Comparison of ENCODE assay signal across 1 cellular context in the genomic region with DNA sequence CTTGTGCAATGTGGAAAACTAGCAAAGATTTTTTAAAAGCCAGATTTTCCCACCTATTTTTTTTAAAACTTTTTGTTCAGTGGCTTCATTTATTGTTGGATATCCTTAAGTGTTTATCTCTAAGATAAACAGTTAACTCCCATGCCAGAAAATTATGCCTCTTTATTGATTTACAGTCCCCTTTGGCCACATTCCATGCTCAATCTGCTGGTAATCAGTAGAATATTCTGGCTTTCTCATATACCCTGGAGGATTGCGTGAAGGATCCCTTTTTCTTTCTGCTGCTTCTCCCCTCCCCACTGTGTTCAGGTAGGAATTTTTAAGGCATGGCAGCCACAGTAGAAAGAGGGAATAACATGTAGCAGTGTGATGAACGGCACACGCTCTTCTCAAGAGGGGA.
TF ChIP-seq lines count a peak whose summit lies in the region.

No MANE protein-coding gene starts in this region.

TF ChIP-seq in IMR-90, 13 proteins besides CTCF, POLR2A, EP300 and RAD21 (continued from another document):
- TF ChIP-seq, protein P1, sequence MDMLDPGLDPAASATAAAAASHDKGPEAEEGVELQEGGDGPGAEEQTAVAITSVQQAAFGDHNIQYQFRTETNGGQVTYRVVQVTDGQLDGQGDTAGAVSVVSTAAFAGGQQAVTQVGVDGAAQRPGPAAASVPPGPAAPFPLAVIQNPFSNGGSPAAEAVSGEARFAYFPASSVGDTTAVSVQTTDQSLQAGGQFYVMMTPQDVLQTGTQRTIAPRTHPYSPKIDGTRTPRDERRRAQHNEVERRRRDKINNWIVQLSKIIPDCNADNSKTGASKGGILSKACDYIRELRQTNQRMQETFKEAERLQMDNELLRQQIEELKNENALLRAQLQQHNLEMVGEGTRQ (IDR thresholded peaks at IDR 0.05; ENCODE audit: low read depth, low read length) = no peak
- TF ChIP-seq BHLHE40 (IDR thresholded peaks at IDR 0.05; ENCODE audit: low read depth, low read length) (no peak), RCOR1 (IDR thresholded peaks at IDR 0.05; ENCODE audit: insufficient replicate concordance, low read length) (no peak), SMC3 (IDR thresholded peaks at IDR 0.05; ENCODE audit: low read depth, low read length) (no peak), MAZ (IDR thresholded peaks at IDR 0.05; ENCODE audit: borderline replicate concordance, low read depth, low read length) (no peak), MAFK (IDR thresholded peaks at IDR 0.05; ENCODE audit: low read depth, low read length) (no peak), CHD1 (IDR thresholded peaks at IDR 0.05; ENCODE audit: low read depth, low read length) (no peak), NFE2L2 (IDR thresholded peaks at IDR 0.05; ENCODE audit: low read depth, low read length) (no peak), MXI1 (IDR thresholded peaks at IDR 0.05; ENCODE audit: borderline replicate concordance, low read depth, low read length) (no peak)
- TF ChIP-seq, protein P2, sequence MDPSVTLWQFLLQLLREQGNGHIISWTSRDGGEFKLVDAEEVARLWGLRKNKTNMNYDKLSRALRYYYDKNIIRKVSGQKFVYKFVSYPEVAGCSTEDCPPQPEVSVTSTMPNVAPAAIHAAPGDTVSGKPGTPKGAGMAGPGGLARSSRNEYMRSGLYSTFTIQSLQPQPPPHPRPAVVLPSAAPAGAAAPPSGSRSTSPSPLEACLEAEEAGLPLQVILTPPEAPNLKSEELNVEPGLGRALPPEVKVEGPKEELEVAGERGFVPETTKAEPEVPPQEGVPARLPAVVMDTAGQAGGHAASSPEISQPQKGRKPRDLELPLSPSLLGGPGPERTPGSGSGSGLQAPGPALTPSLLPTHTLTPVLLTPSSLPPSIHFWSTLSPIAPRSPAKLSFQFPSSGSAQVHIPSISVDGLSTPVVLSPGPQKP (IDR thresholded peaks at IDR 0.05; ENCODE audit: borderline replicate concordance, low read depth, low read length) = no peak
